ENCODE assay signal across 25 cellular contexts in the genomic region with DNA sequence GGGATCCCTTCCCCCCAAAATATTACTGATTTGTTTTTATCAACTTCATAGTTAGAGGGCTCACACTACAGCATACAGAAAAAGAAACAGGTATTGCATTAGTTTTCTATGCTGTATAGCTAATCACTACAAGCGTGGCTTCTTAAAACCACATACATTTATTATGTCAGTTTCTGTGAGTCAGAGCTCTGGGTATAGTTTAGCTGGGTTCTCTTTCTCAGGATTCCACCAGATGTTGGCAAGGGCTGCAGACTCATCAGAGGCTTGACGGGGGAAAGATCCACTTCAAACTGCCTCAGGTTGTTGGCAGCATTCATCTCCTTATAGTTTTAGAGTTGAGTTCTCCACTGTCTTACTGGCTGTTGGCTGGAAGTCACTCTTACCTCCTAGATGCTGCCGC.
DNase-seq lines count a peak whose midpoint lies in the region; ATAC-seq and TF ChIP-seq lines count a peak whose summit lies in the region.
"Had no signal": no experiment of that assay in that cellular context is flagged by ENCODE, and none has a peak within 500 bp of the region (broad histone marks: within the 10 kb centered on the region; RNA-seq: fewer than 3 reads in every experiment).

No MANE protein-coding gene starts in this region.

- TF ChIP-seq CTCF in foreskin keratinocyte (conservative IDR thresholded peaks at IDR 0.05) = no peak

- no peaks in the 10 kb centered on the region for H3K4me1 ChIP-seq in foreskin keratinocyte
- H3K4me1 ChIP-seq: neural progenitor cell, right atrium auricular region, transverse colon had no signal

- H3K27ac ChIP-seq in foreskin keratinocyte = no peak overlapping the region
- H3K27ac ChIP-seq: neural progenitor cell, right atrium auricular region, transverse colon had no signal

- DNase-seq in ELR (ENCODE audit: low read depth) (peak; percentile 73), LHCN-M2 (ENCODE audit: low read depth) (peak; percentile 13), T1000 (lab: John Stamatoyannopoulos, UW) (peak; percentile 8), foreskin keratinocyte (peak; percentile 48 to 72), GOT3 (lab: John Stamatoyannopoulos, UW) (no peak), NCI-H187 treated with DMSO at 0.1 percent for 48 hours (lab: John Stamatoyannopoulos, UW) (no peak), NCI-H1105 (lab: John Stamatoyannopoulos, UW) (no peak)
- DNase-seq: activated naive CD4-positive, alpha-beta T cell; activated T-cell treated with anti-CD3 and anti-CD28 coated beads, Interleukin-2, amount 50 U/mL, for 72 hours; DMS153; effector CD4-positive, alpha-beta T cell; foreskin melanocyte; left colon; NCI-H1417 treated with DMSO at 0.1 percent for 48 hours; NCI-H2081 treated with DMSO at 0.1 percent for 48 hours; NCI-H345; NCI-H774; Right ventricle myocardium superior; stimulated activated CD4-positive, alpha-beta T cell treated with anti-CD3 and anti-CD28 coated beads, Interleukin-2, amount 100 ng/mL, for 48 hours; SW 1271; T-helper 9 cell; transverse colon had no signal

- ATAC-seq in foreskin keratinocyte = peak; percentile 96
- ATAC-seq: activated T-cell treated with anti-CD3 and anti-CD28 coated beads, Interleukin-2, amount 50 U/mL, for 72 hours; left colon; WTC11 had no signal

- no peaks in the 10 kb centered on the region for H3K27me3 ChIP-seq in foreskin keratinocyte
- H3K27me3 ChIP-seq: neural progenitor cell, right atrium auricular region, transverse colon had no signal

Comparison
In these comparisons a context has a peak if more than half of its experiments do, and no peak if none do; other contexts are left out.
1. DNase-seq: peak in ELR (single experiment), LHCN-M2 (single experiment), T1000 (single experiment) and foreskin keratinocyte (2 of 2); none in GOT3 (single experiment), NCI-H187 treated with DMSO at 0.1 percent for 48 hours (single experiment) and NCI-H1105 (single experiment).